ENCODE assay signal across 24 cellular contexts in genomic region chr1:18077657-18078215, GRCh38. TPM values are rescaled to one million over a fixed set of nuclear protein-coding genes. Genes with fewer than 3 reads are reported as not detected.
DNase-seq lines count a peak whose midpoint lies in the region; ATAC-seq and TF ChIP-seq lines count a peak whose summit lies in the region.
"Had no signal": no experiment of that assay in that cellular context is flagged by ENCODE, and none has a peak within 500 bp of the region (broad histone marks: within the 10 kb centered on the region; RNA-seq: fewer than 3 reads in every experiment).

No MANE protein-coding gene starts in this region.

- H3K27ac Mint-ChIP-seq in glutamatergic neuron (ENCODE audit: unreplicated experiment), result peak overlapping the region; percentile 48
- no peak overlapping the region for H3K27ac Mint-ChIP-seq in activated CD8-positive, alpha-beta T cell treated with anti-CD3 and anti-CD28 coated beads for 36 hours
- H3K27ac Mint-ChIP-seq: immature natural killer cell; stimulated activated effector memory CD8-positive, alpha-beta T cell treated with anti-CD3 and anti-CD28 coated beads, Interleukin-12 subunit alpha, Interleukin-12 subunit beta, amount 100 ng/mL, for 72 hours; T-cell had no signal

- H3K4me3 ChIP-seq in gastrocnemius medialis, result no peak overlapping the region
- H3K4me3 ChIP-seq: left ventricle myocardium inferior, sigmoid colon, suprapubic skin had no signal

- TF ChIP-seq POLR2A in gastrocnemius medialis (IDR thresholded peaks at IDR 0.05), result no peak

- DNase-seq in NCI-H1417 (lab: John Stamatoyannopoulos, UW), result peak; percentile 23 to 96 (median 58)
- DNase-seq in NCI-H1417 treated with DMSO at 0.1 percent for 48 hours (lab: John Stamatoyannopoulos, UW), result no peak
- peak; percentile 86 for DNase-seq in NCI-H187 treated with DMSO at 0.1 percent for 48 hours (lab: John Stamatoyannopoulos, UW)
- DNase-seq in NCI-H510A treated with DMSO at 0.1 percent for 48 hours (lab: John Stamatoyannopoulos, UW), result peak; percentile 92
- DNase-seq in glutamatergic neuron, result no peak
- no peak for DNase-seq in gastrocnemius medialis
- DNase-seq in activated CD8-positive, alpha-beta T cell treated with anti-CD3 and anti-CD28 coated beads for 36 hours, result no peak
- DNase-seq in activated effector memory CD4-positive, alpha-beta T cell treated with Interleukin-2 at 50 U/mL for 16 hours, result no peak
- DNase-seq: activated CD4-positive, alpha-beta T cell treated with anti-CD3 and anti-CD28 coated beads, Interleukin-2, amount 50 U/mL, for 1 hour; activated gamma-delta T cell treated with Interleukin-2 at 50 U/mL for 16 hours; activated T-cell treated with anti-CD3 and anti-CD28 coated beads for 4 hours; AML-193; Caco-2; immature natural killer cell; left ventricle myocardium inferior; NCI-H1930; sigmoid colon; T-cell had no signal

- peaks cover 0 to 3% (median 0%) of the 10 kb centered on the region in 3 donors for H3K27me3 ChIP-seq in gastrocnemius medialis

- H3K27ac ChIP-seq in gastrocnemius medialis, result no peak overlapping the region
- H3K27ac ChIP-seq: 22Rv1, left ventricle myocardium inferior, sigmoid colon, suprapubic skin had no signal

- H3K36me3 ChIP-seq in gastrocnemius medialis, result no peaks in the 10 kb centered on the region
- H3K36me3 ChIP-seq: left ventricle myocardium inferior, sigmoid colon, suprapubic skin had no signal

- intact Hi-C loops in gastrocnemius medialis (cut with DNase I; ENCODE audit: low total_unique reads), result no loop called here
- intact Hi-C loops in activated CD8-positive, alpha-beta T cell treated with anti-CD3 and anti-CD28 coated beads for 36 hours (cut with micrococcal nuclease), result no loop called here

- H3K4me1 Mint-ChIP-seq in glutamatergic neuron (ENCODE audit: low read depth, unreplicated experiment), result peaks cover 29% of the 10 kb centered on the region
- no peaks in the 10 kb centered on the region for H3K4me1 Mint-ChIP-seq in activated CD8-positive, alpha-beta T cell treated with anti-CD3 and anti-CD28 coated beads for 36 hours (ENCODE audit: low read depth)
- H3K4me1 Mint-ChIP-seq: immature natural killer cell; stimulated activated effector memory CD8-positive, alpha-beta T cell treated with anti-CD3 and anti-CD28 coated beads, Interleukin-12 subunit alpha, Interleukin-12 subunit beta, amount 100 ng/mL, for 72 hours; T-cell had no signal

- peaks cover 2% of the 10 kb centered on the region for H3K27me3 Mint-ChIP-seq in glutamatergic neuron (ENCODE audit: unreplicated experiment)
- no peaks in the 10 kb centered on the region for H3K27me3 Mint-ChIP-seq in activated CD8-positive, alpha-beta T cell treated with anti-CD3 and anti-CD28 coated beads for 36 hours

- TF ChIP-seq CTCF in glutamatergic neuron (IDR thresholded peaks at IDR 0.05; ENCODE audit: partially characterized antibody, unreplicated experiment) (no peak), gastrocnemius medialis (IDR thresholded peaks at IDR 0.05 in 4 of 5, conservative IDR thresholded peaks at IDR 0.05 in 1 of 5) (no peak)
- TF ChIP-seq CTCF in activated CD8-positive, alpha-beta T cell treated with anti-CD3 and anti-CD28 coated beads for 36 hours (IDR thresholded peaks at IDR 0.05), result no peak

- H3K36me3 Mint-ChIP-seq in glutamatergic neuron (ENCODE audit: unreplicated experiment), result no peaks in the 10 kb centered on the region
- H3K36me3 Mint-ChIP-seq in activated CD8-positive, alpha-beta T cell treated with anti-CD3 and anti-CD28 coated beads for 36 hours (ENCODE audit: low read depth), result no peaks in the 10 kb centered on the region
- H3K36me3 Mint-ChIP-seq: immature natural killer cell; stimulated activated effector memory CD8-positive, alpha-beta T cell treated with anti-CD3 and anti-CD28 coated beads, Interleukin-12 subunit alpha, Interleukin-12 subunit beta, amount 100 ng/mL, for 72 hours; T-cell had no signal

- peaks cover 3% of the 10 kb centered on the region for H3K9me3 Mint-ChIP-seq in glutamatergic neuron (ENCODE audit: unreplicated experiment)
- no peaks in the 10 kb centered on the region for H3K9me3 Mint-ChIP-seq in activated CD8-positive, alpha-beta T cell treated with anti-CD3 and anti-CD28 coated beads for 36 hours
- H3K9me3 Mint-ChIP-seq: immature natural killer cell; nephron; stimulated activated effector memory CD8-positive, alpha-beta T cell treated with anti-CD3 and anti-CD28 coated beads, Interleukin-12 subunit alpha, Interleukin-12 subunit beta, amount 100 ng/mL, for 72 hours; T-cell had no signal

- CTCF ChIA-PET in activated CD8-positive, alpha-beta T cell treated with anti-CD3 and anti-CD28 coated beads for 36 hours (lab: Charles Lee), result interaction anchor here (1.2 kb wide), 1 partner anchor 23 kb away, joined by 4 read pairs; no protein-coding TSS in a partner anchor

- POLR2A ChIA-PET in activated CD8-positive, alpha-beta T cell treated with anti-CD3 and anti-CD28 coated beads for 36 hours (lab: Charles Lee), result no interaction called here

- H3K4me3 Mint-ChIP-seq in glutamatergic neuron (ENCODE audit: unreplicated experiment), result peak overlapping the region; percentile 64
- no peak overlapping the region for H3K4me3 Mint-ChIP-seq in activated CD8-positive, alpha-beta T cell treated with anti-CD3 and anti-CD28 coated beads for 36 hours
- H3K4me3 Mint-ChIP-seq: immature natural killer cell; nephron; stimulated activated effector memory CD8-positive, alpha-beta T cell treated with anti-CD3 and anti-CD28 coated beads, Interleukin-12 subunit alpha, Interleukin-12 subunit beta, amount 100 ng/mL, for 72 hours; T-cell had no signal

- no peaks in the 10 kb centered on the region for H3K9me3 ChIP-seq in gastrocnemius medialis
- H3K9me3 ChIP-seq: Caco-2, left ventricle myocardium inferior, sigmoid colon, suprapubic skin had no signal

- H3K4me1 ChIP-seq in gastrocnemius medialis, result no peaks in the 10 kb centered on the region
- H3K4me1 ChIP-seq: Caco-2, left ventricle myocardium inferior, sigmoid colon, suprapubic skin had no signal

- no peak for ATAC-seq in gastrocnemius medialis
- ATAC-seq in activated CD8-positive, alpha-beta T cell treated with anti-CD3 and anti-CD28 coated beads for 36 hours, result no peak
- ATAC-seq: Right ventricle myocardium inferior; stimulated activated effector memory CD8-positive, alpha-beta T cell treated with anti-CD3 and anti-CD28 coated beads, Interleukin-12 subunit alpha, Interleukin-12 subunit beta, amount 100 ng/mL, for 72 hours; T-cell had no signal

- in situ Hi-C loops in gastrocnemius medialis (cut with MboI; ENCODE audit: low sequenced_read_pairs in 4 of 4), result no loop called here

RNA-seq across cellular contexts. Expression of gene IGSF21, which starts 29.9 kb away (rescaled TPM):
- total RNA-seq in glutamatergic neuron (ENCODE audit: unreplicated experiment) (1.3 TPM), gastrocnemius medialis (under 1 TPM; 0.32 to 0.66 (median 0.53) TPM)
- total RNA-seq in activated CD8-positive, alpha-beta T cell treated with anti-CD3 and anti-CD28 coated beads for 36 hours, result not detected
- total RNA-seq: bronchial epithelial cell, Caco-2, T-cell had no signal

Comparison
In these comparisons a context has a peak if more than half of its experiments do, and no peak if none do; other contexts are left out.
1. DNase-seq: peak in NCI-H1417 (3 of 3), NCI-H187 treated with DMSO at 0.1 percent for 48 hours (single experiment) and NCI-H510A treated with DMSO at 0.1 percent for 48 hours (single experiment); none in NCI-H1417 treated with DMSO at 0.1 percent for 48 hours (single experiment), glutamatergic neuron (single experiment), gastrocnemius medialis (0 of 2), activated CD8-positive, alpha-beta T cell treated with anti-CD3 and anti-CD28 coated beads for 36 hours (single experiment) and activated effector memory CD4-positive, alpha-beta T cell treated with Interleukin-2 at 50 U/mL for 16 hours (single experiment).